21 cellular contexts compared by ENCODE assay signal in the genomic region with DNA sequence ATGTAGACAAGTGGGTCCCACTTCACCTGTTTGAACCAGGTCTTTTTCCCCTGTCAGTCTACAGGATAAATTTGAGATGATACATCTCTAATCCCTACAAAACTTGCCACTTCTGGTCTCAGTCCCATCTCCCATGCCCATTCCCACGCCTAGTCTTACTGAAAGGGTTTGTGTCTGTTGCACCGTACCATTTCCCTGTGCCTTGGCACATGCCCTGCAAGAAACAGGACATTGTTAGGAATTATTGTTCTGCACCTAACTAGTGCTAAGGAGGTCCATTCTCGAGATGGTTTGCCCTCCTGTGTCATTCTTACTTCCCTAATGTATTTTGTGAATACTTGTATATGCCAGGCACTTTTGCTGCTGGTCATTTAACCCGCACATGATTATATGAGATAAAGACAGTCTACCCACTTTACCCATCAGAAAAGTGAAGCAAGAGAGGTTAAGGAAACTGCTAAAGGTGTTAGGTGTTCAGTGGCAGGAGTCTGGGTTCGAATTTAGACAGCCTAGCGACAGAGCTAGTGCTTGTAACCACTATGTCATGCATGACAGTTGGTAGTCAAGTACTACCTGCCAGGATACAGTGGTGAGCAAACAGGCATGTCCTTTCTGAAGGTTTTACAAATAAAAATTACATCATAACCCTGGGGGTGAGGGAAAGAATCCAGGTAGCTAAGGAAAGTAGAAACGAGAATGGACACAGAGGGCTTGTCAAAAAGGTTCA. TPM values are rescaled to one million over a fixed set of nuclear protein-coding genes. Genes with fewer than 3 reads are reported as not detected.
A peak's percentile ranks its signal among the peaks of the same experiment; 100 is the strongest.
DNase-seq lines count a peak whose midpoint lies in the region; ATAC-seq, FAIRE-seq and TF ChIP-seq lines count a peak whose summit lies in the region.
"Had no signal": no experiment of that assay in that cellular context is flagged by ENCODE, and none has a peak within 500 bp of the region (broad histone marks: within the 10 kb centered on the region; RNA-seq: fewer than 3 reads in every experiment).

No MANE protein-coding gene starts in this region.

- no peak for TF ChIP-seq POLR2A in HepG2 (IDR thresholded peaks at IDR 0.05; ENCODE audit: insufficient read depth in 1 of 2, low read depth in 2 of 2, low read length in 2 of 2)

- H3K27ac ChIP-seq in CD8-positive, alpha-beta memory T cell (ENCODE audit: low read depth, low read length): no peak overlapping the region
- H3K27ac ChIP-seq in H9 (ENCODE audit: insufficient read length, low read depth, low read length) (no peak overlapping the region), HepG2 (ENCODE audit: extremely low read length, insufficient read depth, low read length) (no peak overlapping the region)
- H3K27ac ChIP-seq: gastrocnemius medialis had no signal

- TF ChIP-seq EP300 in HepG2 (IDR thresholded peaks at IDR 0.05; ENCODE audit: low read depth in 2 of 2, low read length in 2 of 2) (no peak), HepG2 (CRISPR knock-in tag; IDR thresholded peaks at IDR 0.05; ENCODE audit: borderline replicate concordance) (no peak)

- H3K9ac ChIP-seq in H9 (ENCODE audit: extremely low read depth, insufficient read length, low read length) (no peak overlapping the region), HepG2 (ENCODE audit: insufficient read depth, low read depth, low read length) (no peak overlapping the region)

- POLR2A ChIA-PET in CD8-positive, alpha-beta memory T cell (lab: Charles Lee): no interaction called here
- POLR2A ChIA-PET in HepG2 (lab: Yijun Ruan, JAX): no interaction called here

- peaks cover 0 to 48% (median 17%) of the 10 kb centered on the region in 3 donors for H3K36me3 Mint-ChIP-seq in CD8-positive, alpha-beta memory T cell
- H3K36me3 Mint-ChIP-seq in H9 (ENCODE audit: insufficient read depth in 1 of 3, low read depth in 3 of 3): peaks cover 10 to 41% (median 37%) of the 10 kb centered on the region in 3 experiments; a peak in 6 of 7 replicates
- H3K36me3 Mint-ChIP-seq in activated naive CD8-positive, alpha-beta T cell: peaks cover 2% of the 10 kb centered on the region

- no peaks in the 10 kb centered on the region for H3K4me1 Mint-ChIP-seq in CD8-positive, alpha-beta memory T cell
- peaks cover 7% of the 10 kb centered on the region in 2 experiments for H3K4me1 Mint-ChIP-seq in H9
- no peaks in the 10 kb centered on the region for H3K4me1 Mint-ChIP-seq in activated naive CD8-positive, alpha-beta T cell (ENCODE audit: low read depth)
- H3K4me1 Mint-ChIP-seq: mesothelial cell of epicardium; stimulated activated naive B cell treated with anti-CD40 and anti-IgM and Interleukin-4, amounts not matched to agents 10 μg/mL and 1 μg/mL and 100 μg/mL, for 72 hours had no signal

- H3K4ac ChIP-seq in H9 (ENCODE audit: low read depth, low read length): no peak overlapping the region

- H3K4me2 ChIP-seq in H9 (ENCODE audit: insufficient read depth, insufficient read length, low read length): no peak overlapping the region
- no peak overlapping the region for H3K4me2 ChIP-seq in HepG2 (ENCODE audit: low read depth, low read length)

- WGBS in H9 (ENCODE audit: extremely low coverage, insufficient read length, low lambda C conversion rate): no CpG with 5 or more reads among the region's 7 CpGs
- WGBS in HepG2 (ENCODE audit: low lambda C conversion rate): 72% methylated on average over 7 of the region's 7 CpGs

- H2BK20ac ChIP-seq in H9 (ENCODE audit: low read depth, low read length, poor library complexity, severe bottlenecking): no peak overlapping the region

- no peak for TF ChIP-seq CTCF in H9 (conservative IDR thresholded peaks at IDR 0.05)
- TF ChIP-seq CTCF in HepG2 (CRISPR knock-in tag; IDR thresholded peaks at IDR 0.05): no peak

- no peak overlapping the region for H4K5ac ChIP-seq in H9 (ENCODE audit: insufficient read length, low read depth, low read length)

- no peak for TF ChIP-seq RAD21 in HepG2 (CRISPR knock-in tag; IDR thresholded peaks at IDR 0.05)

- H3K14ac ChIP-seq in H9 (ENCODE audit: insufficient read depth, low read length): no peak overlapping the region

- no peaks in the 10 kb centered on the region for H3K79me1 ChIP-seq in H9 (ENCODE audit: insufficient read depth, low read depth, low read length, poor library complexity, severe bottlenecking)

- no peaks in the 10 kb centered on the region for H3K9me3 Mint-ChIP-seq in CD8-positive, alpha-beta memory T cell
- no peaks in the 10 kb centered on the region for H3K9me3 Mint-ChIP-seq in H9
- no peaks in the 10 kb centered on the region for H3K9me3 Mint-ChIP-seq in activated naive CD8-positive, alpha-beta T cell (ENCODE audit: low read depth)
- H3K9me3 Mint-ChIP-seq: activated T-cell treated with anti-CD3 and anti-CD28 coated beads, Interleukin-2, amount 50 U/mL, for 4 hours; mesothelial cell of epicardium; stimulated activated naive B cell treated with anti-CD40 and anti-IgM and Interleukin-4, amounts not matched to agents 10 μg/mL and 1 μg/mL and 100 μg/mL, for 72 hours had no signal

- no peak overlapping the region for H2BK12ac ChIP-seq in H9 (ENCODE audit: insufficient read length, low read depth, low read length)

- TSS peak; percentile 1 for BruUV-seq in HepG2 (replicated peaks; lab: Mats Ljungman, UMichigan)

- no peaks in the 10 kb centered on the region for H3K4me1 ChIP-seq in CD8-positive, alpha-beta memory T cell (ENCODE audit: insufficient read depth, low read length)
- H3K4me1 ChIP-seq in H9 (ENCODE audit: insufficient read depth, low read length) (no peaks in the 10 kb centered on the region), HepG2 (ENCODE audit: insufficient read depth, low read length) (peaks cover 27% of the 10 kb centered on the region)
- H3K4me1 ChIP-seq: gastrocnemius medialis had no signal

- no peaks in the 10 kb centered on the region for H3K27me3 Mint-ChIP-seq in CD8-positive, alpha-beta memory T cell
- H3K27me3 Mint-ChIP-seq in H9 (ENCODE audit: low read depth): no peaks in the 10 kb centered on the region
- H3K27me3 Mint-ChIP-seq in activated naive CD8-positive, alpha-beta T cell: no peaks in the 10 kb centered on the region
- H3K27me3 Mint-ChIP-seq: stimulated activated naive B cell treated with anti-CD40 and anti-IgM and Interleukin-4, amounts not matched to agents 10 μg/mL and 1 μg/mL and 100 μg/mL, for 72 hours had no signal

- CTCF ChIA-PET in CD8-positive, alpha-beta memory T cell (lab: Charles Lee): interaction anchor here (1.0 kb wide), 1 partner anchor 69 kb away, joined by 3 read pairs; a partner anchor contains a TSS
- CTCF ChIA-PET in HepG2 (lab: Yijun Ruan, JAX; ENCODE audit: low intra/inter-chr PET ratio, low total read pairs): no interaction called here

- H4K91ac ChIP-seq in H9 (ENCODE audit: insufficient read length, low read depth, low read length): no peak overlapping the region

- no peaks in the 10 kb centered on the region for H3K9me3 ChIP-seq in CD8-positive, alpha-beta memory T cell (ENCODE audit: low read length)
- H3K9me3 ChIP-seq in H9 (ENCODE audit: control insufficient read depth, low read depth, low read length): no peaks in the 10 kb centered on the region
- no peaks in the 10 kb centered on the region for H3K9me3 ChIP-seq in HepG2 (ENCODE audit: low read length)
- H3K9me3 ChIP-seq: gastrocnemius medialis had no signal

- no peaks in the 10 kb centered on the region for H3K79me2 ChIP-seq in H9 (ENCODE audit: insufficient read depth, low read length)
- no peaks in the 10 kb centered on the region for H3K79me2 ChIP-seq in HepG2 (ENCODE audit: insufficient read depth, low read length)

- no peak overlapping the region for H3K18ac ChIP-seq in H9 (ENCODE audit: insufficient read length, low read depth, low read length)

- peaks cover 21% of the 10 kb centered on the region for H3K36me3 ChIP-seq in CD8-positive, alpha-beta memory T cell (ENCODE audit: insufficient read depth, low read length)
- peaks cover 8 to 38% of the 10 kb centered on the region in 2 experiments for H3K36me3 ChIP-seq in HepG2 (replicated peaks in 1 of 2; ENCODE audit: control insufficient read depth in 1 of 2, insufficient read depth in 2 of 2, low read length in 2 of 2)

- no peak overlapping the region for H2BK5ac ChIP-seq in H9 (ENCODE audit: insufficient read length, low read length)

- no peak overlapping the region for H3T11ph ChIP-seq in H9 (ENCODE audit: low read length)

- in situ Hi-C loops in HepG2 (cut with HindIII; ENCODE audit: extremely low pct_ligation_motif_present, low pct_unique_long_range_greater_than_20kb): no loop called here

- no peaks in the 10 kb centered on the region for H3K23me2 ChIP-seq in H9 (ENCODE audit: insufficient read length, low read depth, low read length, poor library complexity, severe bottlenecking)

- no peak overlapping the region for H2AFZ ChIP-seq in H9 (ENCODE audit: low read length)
- no peak overlapping the region for H2AFZ ChIP-seq in HepG2 (ENCODE audit: low read length)

- H3K4me3 ChIP-seq in CD8-positive, alpha-beta memory T cell (ENCODE audit: low read length): no peak overlapping the region
- no peak overlapping the region for H3K4me3 ChIP-seq in HepG2 (replicated peaks in 1 of 3; ENCODE audit: insufficient read depth in 1 of 3, low read depth in 2 of 3, low read length in 3 of 3)
- H3K4me3 ChIP-seq: gastrocnemius medialis had no signal

- ATAC-seq in HepG2 (peak; percentile 58), HG02870 (IDR thresholded peaks at IDR 0.05; ENCODE audit: unreplicated experiment) (no peak)
- ATAC-seq: activated T-cell treated with anti-CD3 and anti-CD28 coated beads, Interleukin-2, amount 50 U/mL, for 4 hours; gastrocnemius medialis; stimulated activated naive B cell treated with anti-CD40 and anti-IgM and Interleukin-4, amounts not matched to agents 10 μg/mL and 1 μg/mL and 100 μg/mL, for 72 hours had no signal

- no peak overlapping the region for H3K56ac ChIP-seq in H9 (ENCODE audit: insufficient read length, low read depth, low read length)

- H2BK120ac ChIP-seq in H9 (ENCODE audit: low read depth, low read length, poor library complexity, severe bottlenecking): no peak overlapping the region

- no peak overlapping the region for H4K8ac ChIP-seq in H9 (replicated peaks; ENCODE audit: insufficient read length, low read depth, low read length)

- H3K27me3 ChIP-seq in CD8-positive, alpha-beta memory T cell (ENCODE audit: insufficient read depth, low read length, poor library complexity, severe bottlenecking): no peaks in the 10 kb centered on the region
- no peaks in the 10 kb centered on the region for H3K27me3 ChIP-seq in H9 (ENCODE audit: insufficient read depth, low read length)
- H3K27me3 ChIP-seq in HepG2 (ENCODE audit: control insufficient read depth in 1 of 2, insufficient read depth in 2 of 2, low read length in 2 of 2): no peaks in the 10 kb centered on the region
- H3K27me3 ChIP-seq: gastrocnemius medialis had no signal

- H2BK15ac ChIP-seq in H9 (ENCODE audit: low read depth, low read length): no peak overlapping the region

- intact Hi-C loops in HepG2 (cut with micrococcal nuclease; ENCODE audit: unreplicated experiment): loop anchor here (2.0 kb wide), 1 partner anchor 41 kb away; no protein-coding TSS in a partner anchor
- intact Hi-C loops in cardiac septum (cut with DNase I): no loop called here

- peak overlapping the region in 5 of 8 donors; percentile 5 to 80 (median 38) for H3K27ac Mint-ChIP-seq in CD8-positive, alpha-beta memory T cell
- peak overlapping the region in 2 of 3 experiments; percentile 23 to 24; a peak in 4 of 7 replicates for H3K27ac Mint-ChIP-seq in H9
- peak overlapping the region; percentile 71 for H3K27ac Mint-ChIP-seq in activated naive CD8-positive, alpha-beta T cell

- FAIRE-seq in HepG2 (lab: Jason Lieb, UNC): no peak
- FAIRE-seq: endothelial cell of umbilical vein, small intestine, urothelium cell line had no signal

- no peak overlapping the region for H3K4me3 Mint-ChIP-seq in CD8-positive, alpha-beta memory T cell
- H3K4me3 Mint-ChIP-seq in H9: no peak overlapping the region
- no peak overlapping the region for H3K4me3 Mint-ChIP-seq in activated naive CD8-positive, alpha-beta T cell
- H3K4me3 Mint-ChIP-seq: activated T-cell treated with anti-CD3 and anti-CD28 coated beads, Interleukin-2, amount 50 U/mL, for 4 hours; mesothelial cell of epicardium; stimulated activated naive B cell treated with anti-CD40 and anti-IgM and Interleukin-4, amounts not matched to agents 10 μg/mL and 1 μg/mL and 100 μg/mL, for 72 hours had no signal

- H4K20me1 ChIP-seq in H9 (ENCODE audit: control insufficient read depth, insufficient read depth, insufficient read length) (no peaks in the 10 kb centered on the region), HepG2 (ENCODE audit: insufficient read depth, low read length) (no peaks in the 10 kb centered on the region)

- H3K23ac ChIP-seq in H9 (ENCODE audit: insufficient read length, low read depth, low read length): no peak overlapping the region

- DNase-seq in CD8-positive, alpha-beta memory T cell: no peak
- DNase-seq in H9: no peak
- DNase-seq in HepG2 (ENCODE audit: low spot score): peak; percentile 39
- DNase-seq in NCI-H82 (lab: John Stamatoyannopoulos, UW): no peak
- DNase-seq in cardiac septum (ENCODE audit: low spot score): no peak
- no peak for DNase-seq in NCI-H1930 (lab: John Stamatoyannopoulos, UW)
- DNase-seq: activated T-cell treated with anti-CD3 and anti-CD28 coated beads, Interleukin-2, amount 50 U/mL, for 4 hours; gastrocnemius medialis; NCI-H2107; NK-92 treated with Interleukin-12 subunit alpha and Interleukin-12 subunit beta, amount 100 ng/mL, for 24 hours; small intestine; stimulated activated naive B cell treated with anti-CD40 and anti-IgM and Interleukin-4, amounts not matched to agents 10 μg/mL and 1 μg/mL and 100 μg/mL, for 72 hours; T-helper 9 cell had no signal

- no peak overlapping the region for H2AK5ac ChIP-seq in H9 (ENCODE audit: insufficient read length, low read length)

RNA-seq across cellular contexts. Expression of a gene that starts 12.7 kb away (rescaled TPM):
- not detected for total RNA-seq in CD8-positive, alpha-beta memory T cell
- polyA plus RNA-seq in CD8-positive, alpha-beta memory T cell: not detected
- total RNA-seq in H9 (2021): not detected in 2 replicates
- not detected in 2 replicates for total RNA-seq in HepG2 (2016; rRNA removed; fragmentation: Illumina TruSeq; extraction: Trizol)
- total RNA-seq in HepG2 (2016; cell fraction: cytosol; rRNA removed; fragmentation: Illumina TruSeq; extraction: Trizol; ENCODE audit: low read depth): not detected in 2 replicates
- total RNA-seq in HepG2 (2016; cell fraction: insoluble cytoplasmic fraction; rRNA removed; fragmentation: Illumina TruSeq; extraction: Trizol): not detected in 2 replicates
- not detected in 2 replicates for total RNA-seq in HepG2 (2016; cell fraction: membrane; rRNA removed; fragmentation: Illumina TruSeq; extraction: Trizol)
- not detected in 2 replicates for total RNA-seq in HepG2 (2016; cell fraction: nucleus; rRNA removed; fragmentation: Illumina TruSeq; extraction: Trizol)
- not detected in 2 replicates for polyA plus RNA-seq in HepG2 (2011; rRNA removed)
- not detected in 2 replicates for polyA plus RNA-seq in HepG2 (2011; cell fraction: cytosol; rRNA removed)
- not detected in 2 replicates for polyA plus RNA-seq in HepG2 (2011; cell fraction: nucleus; rRNA removed)
- polyA plus RNA-seq in HepG2 (2012): not detected in 2 replicates
- polyA plus RNA-seq in HepG2 (2016; cell fraction: cytosol; fragmentation: Illumina TruSeq; extraction: Trizol; ENCODE audit: low read depth): not detected in 2 replicates
- not detected in 2 replicates for polyA plus RNA-seq in HepG2 (2016; cell fraction: insoluble cytoplasmic fraction; fragmentation: Illumina TruSeq; extraction: Trizol; ENCODE audit: low read depth)
- not detected in 2 replicates for polyA plus RNA-seq in HepG2 (2016; cell fraction: membrane; fragmentation: Illumina TruSeq; extraction: Trizol; ENCODE audit: low read depth)
- not detected in 2 replicates for polyA plus RNA-seq in HepG2 (2016; cell fraction: nucleus; fragmentation: Illumina TruSeq; extraction: Trizol; ENCODE audit: insufficient read depth, low read depth)
- not detected in 2 replicates for polyA minus RNA-seq in HepG2 (2011; rRNA and poly(A)+ RNA removed; ENCODE audit: low replicate concordance)
- not detected in 2 replicates for polyA minus RNA-seq in HepG2 (2011; cell fraction: cytosol; rRNA and poly(A)+ RNA removed)
- not detected in 2 replicates for polyA minus RNA-seq in HepG2 (2011; cell fraction: nucleus; rRNA and poly(A)+ RNA removed)
- total RNA-seq in cardiac septum: not detected
- total RNA-seq: activated T-cell treated with anti-CD3 and anti-CD28 coated beads, Interleukin-2, amount 50 U/mL, for 4 hours; chondrocyte; endothelial cell of umbilical vein; gastrocnemius medialis; LHCN-M2; mesothelial cell of epicardium; osteocyte had no signal
- polyA plus RNA-seq: endothelial cell of umbilical vein had no signal
